Comparison of ENCODE assay signal across 1 cellular context in genomic region chr7:98297619-98298286, GRCh38.
TF ChIP-seq lines count a peak whose summit lies in the region.

No MANE protein-coding gene starts in this region.

TF ChIP-seq in K562, 482 proteins besides CTCF, POLR2A, EP300 and RAD21 (continued from another document):
- TF ChIP-seq TFE3 (CRISPR knock-in tag; IDR thresholded peaks at IDR 0.05) (peak; percentile 69), ZNF174 (CRISPR knock-in tag; IDR thresholded peaks at IDR 0.05) (no peak), SMARCC2 (IDR thresholded peaks at IDR 0.05; ENCODE audit: low read depth) (no peak), ZNF175 (CRISPR knock-in tag; IDR thresholded peaks at IDR 0.05; ENCODE audit: low read depth) (no peak), HDAC2 (IDR thresholded peaks at IDR 0.05) (no peak), NR2C2 (CRISPR knock-in tag; IDR thresholded peaks at IDR 0.05) (no peak), NR2C2 (tag; IDR thresholded peaks at IDR 0.05) (no peak), ZNF347 (CRISPR knock-in tag; IDR thresholded peaks at IDR 0.05; ENCODE audit: low read depth) (no peak), POLR2B (IDR thresholded peaks at IDR 0.05; ENCODE audit: low read depth, partially characterized antibody) (no peak), HNRNPL (IDR thresholded peaks at IDR 0.05; ENCODE audit: low read depth, low read length) (no peak), SREBF2 (CRISPR knock-in tag; IDR thresholded peaks at IDR 0.05) (no peak), TEAD2 (tag; IDR thresholded peaks at IDR 0.05) (no peak), NFIC (IDR thresholded peaks at IDR 0.05) (peak; percentile 28; the same call in 1 of the 2 replicates), YY1 (IDR thresholded peaks at IDR 0.05; ENCODE audit: borderline replicate concordance in 1 of 3, control insufficient read depth in 1 of 3, extremely low read depth in 1 of 3, insufficient read depth in 3 of 3, insufficient read length in 1 of 3, insufficient replicate concordance in 2 of 3, low read depth in 1 of 3, low read length in 2 of 3) (no peak), RBFOX2 (IDR thresholded peaks at IDR 0.05; ENCODE audit: low read depth, low read length) (no peak), RAD51 (IDR thresholded peaks at IDR 0.05; ENCODE audit: borderline replicate concordance, low read depth) (peak; percentile 54; the same call in 1 of the 2 replicates), RNF2 (IDR thresholded peaks at IDR 0.05) (no peak)
